Comparison of ENCODE assay signal across 8 cellular contexts in the genomic region with DNA sequence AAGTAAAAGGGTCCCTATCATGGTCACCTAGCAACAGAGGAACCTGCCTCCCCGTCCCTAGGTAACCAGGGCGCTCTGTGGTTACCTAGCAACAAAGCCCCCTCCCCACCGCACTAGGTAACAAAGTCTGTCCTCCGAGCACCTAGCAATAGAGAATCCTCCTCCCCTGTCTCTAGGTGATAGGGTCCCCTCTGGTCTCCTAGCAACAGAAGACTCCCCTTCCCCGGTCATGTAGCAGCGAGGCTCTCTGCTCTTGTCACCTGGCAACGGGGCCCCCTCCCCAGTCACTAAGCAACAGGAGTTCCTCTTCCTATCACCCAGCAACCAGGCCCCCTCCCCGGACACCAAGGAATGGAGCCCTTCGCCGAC. TPM values are rescaled to one million over a fixed set of nuclear protein-coding genes. Genes with fewer than 3 reads are reported as not detected.
DNase-seq lines count a peak whose midpoint lies in the region; ATAC-seq and TF ChIP-seq lines count a peak whose summit lies in the region.

No MANE protein-coding gene starts in this region.

- H3K4me2 ChIP-seq in mesendoderm (ENCODE audit: low read length): peak overlapping the region; percentile 62

- no peaks in the 10 kb centered on the region for H3K36me3 ChIP-seq in mesendoderm (ENCODE audit: control insufficient read depth, insufficient read depth, low read length)

- no peaks in the 10 kb centered on the region for H3K79me2 ChIP-seq in mesendoderm (ENCODE audit: control insufficient read depth, insufficient read depth, low read length)

- peak overlapping the region; percentile 58 for H3K9ac ChIP-seq in mesendoderm (ENCODE audit: low read length)

- H3K27me3 Mint-ChIP-seq in brain: peaks cover 3% of the 10 kb centered on the region

- H2BK5ac ChIP-seq in mesendoderm (ENCODE audit: low read length): no peak overlapping the region

- H3K9me3 Mint-ChIP-seq in brain: peaks cover 0 to 74% (median 2%) of the 10 kb centered on the region in 5 experiments

- no peak overlapping the region for H4K5ac ChIP-seq in mesendoderm (ENCODE audit: low read length)

- no peak overlapping the region for H3K4ac ChIP-seq in mesendoderm (ENCODE audit: low read depth, low read length)

- H3K27ac Mint-ChIP-seq in brain: peak overlapping the region in 4 of 5 experiments; percentile 86 to 100 (median 96)

- H3K4me3 Mint-ChIP-seq in brain: peak overlapping the region in 4 of 5 experiments; percentile 36 to 91 (median 84)

- no peak overlapping the region for H2BK120ac ChIP-seq in mesendoderm (ENCODE audit: low read depth, low read length)

- peaks cover 3% of the 10 kb centered on the region for H3K36me3 Mint-ChIP-seq in brain

- H3K4me1 ChIP-seq in mesendoderm (ENCODE audit: control insufficient read depth, low read depth, low read length): no peaks in the 10 kb centered on the region

- no peak overlapping the region for H3K27ac ChIP-seq in mesendoderm (ENCODE audit: low read depth, low read length)

- H3K4me3 ChIP-seq in mesendoderm (ENCODE audit: low read length): peak overlapping the region; percentile 44

- H4K8ac ChIP-seq in mesendoderm (ENCODE audit: low read depth, low read length): no peak overlapping the region

- H2AK5ac ChIP-seq in mesendoderm (ENCODE audit: low read length): no peak overlapping the region

- ATAC-seq in GM19023 (IDR thresholded peaks at IDR 0.05; ENCODE audit: unreplicated experiment) (peak; percentile 15), GM19035 (IDR thresholded peaks at IDR 0.05; ENCODE audit: unreplicated experiment) (no peak)

- no CpG with 5 or more reads among the region's 10 CpGs for WGBS in mesendoderm (ENCODE audit: extremely low coverage, insufficient coverage, low lambda C conversion rate)

- DNase-seq in NCI-H1930 (lab: John Stamatoyannopoulos, UW) (peak; percentile 99 to 100), mesendoderm (peak; percentile 92), DMS153 (lab: John Stamatoyannopoulos, UW) (no peak), C1 segment of cervical spinal cord (lab: John Stamatoyannopoulos, UW) (no peak), AG20443 (ENCODE audit: low spot score) (no peak)

- H2BK15ac ChIP-seq in mesendoderm (replicated peaks; ENCODE audit: low read depth): no peak overlapping the region

- H3K27me3 ChIP-seq in mesendoderm (ENCODE audit: insufficient read depth, low read length, poor library complexity): no peaks in the 10 kb centered on the region

- TF ChIP-seq CTCF in brain (conservative IDR thresholded peaks at IDR 0.05): no peak

- H3K79me1 ChIP-seq in mesendoderm (ENCODE audit: low read length): no peaks in the 10 kb centered on the region

- H3K18ac ChIP-seq in mesendoderm (ENCODE audit: low read length): no peak overlapping the region

- H3K4me1 Mint-ChIP-seq in brain: peaks cover 70% of the 10 kb centered on the region

- H3K23ac ChIP-seq in mesendoderm (ENCODE audit: low read length): no peak overlapping the region

- peak overlapping the region; percentile 74 for H3K56ac ChIP-seq in mesendoderm (ENCODE audit: low read length)

RNA-seq across cellular contexts. Expression of gene JOSD2, which starts 0.3 kb away (rescaled TPM):
- polyA plus RNA-seq in brain (ENCODE audit: insufficient read depth, low read depth, low replicate concordance): 36.8 TPM
- 2.1 TPM for polyA plus RNA-seq in mesendoderm (2013, experiment 1 of 2)
- polyA plus RNA-seq in mesendoderm (2013, experiment 2 of 2): 2.2 TPM

RNA-seq across cellular contexts. Expression of gene ASPDH, which starts 3.0 kb away (rescaled TPM):
- 58.1 TPM for polyA plus RNA-seq in brain (ENCODE audit: insufficient read depth, low read depth, low replicate concordance)
- not detected for polyA plus RNA-seq in mesendoderm (2013, experiment 1 of 2)
- not detected for polyA plus RNA-seq in mesendoderm (2013, experiment 2 of 2)

RNA-seq across cellular contexts. Expression of gene GARIN5A, which starts 34.0 kb away (rescaled TPM):
- 15.9 TPM for polyA plus RNA-seq in brain (ENCODE audit: insufficient read depth, low read depth, low replicate concordance)
- 5.6 TPM for polyA plus RNA-seq in mesendoderm (2013, experiment 1 of 2)
- 5.1 TPM for polyA plus RNA-seq in mesendoderm (2013, experiment 2 of 2)

RNA-seq across cellular contexts. Expression of gene EMC10, which starts 34.4 kb away (rescaled TPM):
- 171 TPM for polyA plus RNA-seq in brain (ENCODE audit: insufficient read depth, low read depth, low replicate concordance)
- polyA plus RNA-seq in mesendoderm (2013, experiment 1 of 2): 61.8 TPM
- polyA plus RNA-seq in mesendoderm (2013, experiment 2 of 2): 62.8 TPM

RNA-seq across cellular contexts. Expression of gene LRRC4B, which starts 57.6 kb away (rescaled TPM):
- 52.9 TPM for polyA plus RNA-seq in brain (ENCODE audit: insufficient read depth, low read depth, low replicate concordance)
- polyA plus RNA-seq in mesendoderm (2013, experiment 1 of 2): 0.31 TPM
- polyA plus RNA-seq in mesendoderm (2013, experiment 2 of 2): 0.24 TPM

Comparison
In these comparisons a context has a peak if more than half of its experiments do, and no peak if none do; other contexts are left out.
1. DNase-seq: peak in NCI-H1930 (2 of 2) and mesendoderm (single experiment); none in DMS153 (single experiment), C1 segment of cervical spinal cord (0 of 14) and AG20443 (single experiment).